ENCODE assay signal across 1 cellular context in the genomic region with DNA sequence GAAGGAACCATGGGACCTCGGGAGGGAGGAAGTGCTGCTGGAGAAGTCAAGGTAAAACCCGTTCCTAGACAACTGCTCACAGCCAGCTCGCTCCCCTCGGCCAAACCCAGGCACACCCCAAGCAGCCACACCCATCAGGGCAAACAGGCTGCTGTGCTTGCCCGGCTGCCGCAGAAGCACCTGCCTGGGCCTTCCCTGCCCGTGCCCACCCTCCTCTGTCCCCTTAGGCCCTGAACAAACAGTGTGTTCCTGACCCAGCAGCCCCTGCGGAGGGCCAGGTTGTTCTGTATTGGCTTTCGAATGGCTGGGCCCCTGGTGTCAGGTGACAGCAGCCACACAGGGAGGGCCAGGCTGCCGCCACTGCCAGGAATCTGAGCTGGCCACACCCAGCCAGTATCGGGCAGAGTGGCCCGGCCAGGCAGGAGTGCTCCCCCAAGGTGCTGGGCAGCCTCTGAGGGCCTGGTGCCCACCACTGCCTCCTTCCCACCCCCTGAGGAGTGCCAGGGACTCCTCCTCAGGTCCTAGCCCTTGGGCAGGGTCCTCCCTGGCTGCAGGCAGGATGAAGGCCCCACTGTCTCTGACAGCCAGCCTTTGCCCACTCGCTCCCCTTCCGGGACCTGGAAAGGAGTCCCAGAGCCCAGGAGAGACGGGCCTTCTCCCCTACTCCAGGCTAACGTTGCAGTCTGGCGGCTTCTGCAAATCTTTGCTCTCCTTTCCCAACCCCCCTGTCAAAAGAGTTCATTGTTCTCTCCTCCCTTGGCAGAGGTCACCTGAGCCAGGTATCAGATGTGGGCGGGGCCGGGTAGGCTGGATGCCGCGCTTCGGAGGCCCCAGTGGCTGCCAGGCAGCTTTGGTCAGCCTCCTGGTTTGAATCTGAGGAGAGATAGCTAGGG.
TF ChIP-seq lines count a peak whose summit lies in the region.

No MANE protein-coding gene starts in this region.

TF ChIP-seq in HepG2, 621 proteins besides CTCF, POLR2A, EP300 and RAD21 (continued from another document and continues in another):
- TF ChIP-seq, protein P1, sequence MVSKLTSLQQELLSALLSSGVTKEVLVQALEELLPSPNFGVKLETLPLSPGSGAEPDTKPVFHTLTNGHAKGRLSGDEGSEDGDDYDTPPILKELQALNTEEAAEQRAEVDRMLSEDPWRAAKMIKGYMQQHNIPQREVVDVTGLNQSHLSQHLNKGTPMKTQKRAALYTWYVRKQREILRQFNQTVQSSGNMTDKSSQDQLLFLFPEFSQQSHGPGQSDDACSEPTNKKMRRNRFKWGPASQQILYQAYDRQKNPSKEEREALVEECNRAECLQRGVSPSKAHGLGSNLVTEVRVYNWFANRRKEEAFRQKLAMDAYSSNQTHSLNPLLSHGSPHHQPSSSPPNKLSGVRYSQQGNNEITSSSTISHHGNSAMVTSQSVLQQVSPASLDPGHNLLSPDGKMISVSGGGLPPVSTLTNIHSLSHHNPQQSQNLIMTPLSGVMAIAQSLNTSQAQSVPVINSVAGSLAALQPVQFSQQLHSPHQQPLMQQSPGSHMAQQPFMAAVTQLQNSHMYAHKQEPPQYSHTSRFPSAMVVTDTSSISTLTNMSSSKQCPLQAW (CRISPR knock-in tag; IDR thresholded peaks at IDR 0.05), result peak; percentile 95
- peak; percentile 66; the same call in 1 of the 2 replicates for TF ChIP-seq SNAPC2 (CRISPR knock-in tag; IDR thresholded peaks at IDR 0.05)
- peak; percentile 95 for TF ChIP-seq SNAI1 (CRISPR knock-in tag; IDR thresholded peaks at IDR 0.05; ENCODE audit: borderline replicate concordance)
- TF ChIP-seq, protein P2, sequence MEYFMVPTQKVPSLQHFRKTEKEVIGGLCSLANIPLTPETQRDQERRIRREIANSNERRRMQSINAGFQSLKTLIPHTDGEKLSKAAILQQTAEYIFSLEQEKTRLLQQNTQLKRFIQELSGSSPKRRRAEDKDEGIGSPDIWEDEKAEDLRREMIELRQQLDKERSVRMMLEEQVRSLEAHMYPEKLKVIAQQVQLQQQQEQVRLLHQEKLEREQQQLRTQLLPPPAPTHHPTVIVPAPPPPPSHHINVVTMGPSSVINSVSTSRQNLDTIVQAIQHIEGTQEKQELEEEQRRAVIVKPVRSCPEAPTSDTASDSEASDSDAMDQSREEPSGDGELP (IDR thresholded peaks at IDR 0.05; ENCODE audit: borderline replicate concordance, low read depth), result peak; percentile 82; the same call in 1 of the 2 replicates
- no peak for TF ChIP-seq ZNF124 (CRISPR knock-in tag; IDR thresholded peaks at IDR 0.05)
- TF ChIP-seq ZNF549 (CRISPR knock-in tag; IDR thresholded peaks at IDR 0.05), result no peak
- TF ChIP-seq, protein P3, sequence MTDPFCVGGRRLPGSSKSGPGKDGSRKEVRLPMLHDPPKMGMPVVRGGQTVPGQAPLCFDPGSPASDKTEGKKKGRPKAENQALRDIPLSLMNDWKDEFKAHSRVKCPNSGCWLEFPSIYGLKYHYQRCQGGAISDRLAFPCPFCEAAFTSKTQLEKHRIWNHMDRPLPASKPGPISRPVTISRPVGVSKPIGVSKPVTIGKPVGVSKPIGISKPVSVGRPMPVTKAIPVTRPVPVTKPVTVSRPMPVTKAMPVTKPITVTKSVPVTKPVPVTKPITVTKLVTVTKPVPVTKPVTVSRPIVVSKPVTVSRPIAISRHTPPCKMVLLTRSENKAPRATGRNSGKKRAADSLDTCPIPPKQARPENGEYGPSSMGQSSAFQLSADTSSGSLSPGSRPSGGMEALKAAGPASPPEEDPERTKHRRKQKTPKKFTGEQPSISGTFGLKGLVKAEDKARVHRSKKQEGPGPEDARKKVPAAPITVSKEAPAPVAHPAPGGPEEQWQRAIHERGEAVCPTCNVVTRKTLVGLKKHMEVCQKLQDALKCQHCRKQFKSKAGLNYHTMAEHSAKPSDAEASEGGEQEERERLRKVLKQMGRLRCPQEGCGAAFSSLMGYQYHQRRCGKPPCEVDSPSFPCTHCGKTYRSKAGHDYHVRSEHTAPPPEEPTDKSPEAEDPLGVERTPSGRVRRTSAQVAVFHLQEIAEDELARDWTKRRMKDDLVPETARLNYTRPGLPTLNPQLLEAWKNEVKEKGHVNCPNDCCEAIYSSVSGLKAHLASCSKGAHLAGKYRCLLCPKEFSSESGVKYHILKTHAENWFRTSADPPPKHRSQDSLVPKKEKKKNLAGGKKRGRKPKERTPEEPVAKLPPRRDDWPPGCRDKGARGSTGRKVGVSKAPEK (CRISPR knock-in tag; IDR thresholded peaks at IDR 0.05; ENCODE audit: borderline replicate concordance), result no peak
- TF ChIP-seq FOSL2 (CRISPR knock-in tag; IDR thresholded peaks at IDR 0.05), result peak; percentile 46
- TF ChIP-seq ZNF17 (CRISPR knock-in tag; IDR thresholded peaks at IDR 0.05), result 0 out of 2 replicates have a peak, but pooled peaks have one; percentile 57
- no peak for TF ChIP-seq ZNF761 (CRISPR knock-in tag; conservative IDR thresholded peaks at IDR 0.05)
- TF ChIP-seq, protein P4, sequence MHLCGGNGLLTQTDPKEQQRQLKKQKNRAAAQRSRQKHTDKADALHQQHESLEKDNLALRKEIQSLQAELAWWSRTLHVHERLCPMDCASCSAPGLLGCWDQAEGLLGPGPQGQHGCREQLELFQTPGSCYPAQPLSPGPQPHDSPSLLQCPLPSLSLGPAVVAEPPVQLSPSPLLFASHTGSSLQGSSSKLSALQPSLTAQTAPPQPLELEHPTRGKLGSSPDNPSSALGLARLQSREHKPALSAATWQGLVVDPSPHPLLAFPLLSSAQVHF (CRISPR knock-in tag; IDR thresholded peaks at IDR 0.05), result no peak
- TF ChIP-seq, protein P5, sequence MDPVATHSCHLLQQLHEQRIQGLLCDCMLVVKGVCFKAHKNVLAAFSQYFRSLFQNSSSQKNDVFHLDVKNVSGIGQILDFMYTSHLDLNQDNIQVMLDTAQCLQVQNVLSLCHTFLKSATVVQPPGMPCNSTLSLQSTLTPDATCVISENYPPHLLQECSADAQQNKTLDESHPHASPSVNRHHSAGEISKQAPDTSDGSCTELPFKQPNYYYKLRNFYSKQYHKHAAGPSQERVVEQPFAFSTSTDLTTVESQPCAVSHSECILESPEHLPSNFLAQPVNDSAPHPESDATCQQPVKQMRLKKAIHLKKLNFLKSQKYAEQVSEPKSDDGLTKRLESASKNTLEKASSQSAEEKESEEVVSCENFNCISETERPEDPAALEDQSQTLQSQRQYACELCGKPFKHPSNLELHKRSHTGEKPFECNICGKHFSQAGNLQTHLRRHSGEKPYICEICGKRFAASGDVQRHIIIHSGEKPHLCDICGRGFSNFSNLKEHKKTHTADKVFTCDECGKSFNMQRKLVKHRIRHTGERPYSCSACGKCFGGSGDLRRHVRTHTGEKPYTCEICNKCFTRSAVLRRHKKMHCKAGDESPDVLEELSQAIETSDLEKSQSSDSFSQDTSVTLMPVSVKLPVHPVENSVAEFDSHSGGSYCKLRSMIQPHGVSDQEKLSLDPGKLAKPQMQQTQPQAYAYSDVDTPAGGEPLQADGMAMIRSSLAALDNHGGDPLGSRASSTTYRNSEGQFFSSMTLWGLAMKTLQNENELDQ (CRISPR knock-in tag; IDR thresholded peaks at IDR 0.05; ENCODE audit: borderline replicate concordance), result no peak
- TF ChIP-seq ZNF121 (CRISPR knock-in tag; IDR thresholded peaks at IDR 0.05), result peak; percentile 86
- peak; percentile 89 for TF ChIP-seq ARNT2 (CRISPR knock-in tag; IDR thresholded peaks at IDR 0.05; ENCODE audit: low read depth)
- TF ChIP-seq ZNF451 (CRISPR knock-in tag; IDR thresholded peaks at IDR 0.05), result 0 out of 2 replicates have a peak, but pooled peaks have one; percentile 84
- peak; percentile 80; the same call in 1 of the 2 replicates for TF ChIP-seq BORCS8-MEF2B (CRISPR knock-in tag; IDR thresholded peaks at IDR 0.05)
- peak; percentile 80 for TF ChIP-seq SPEN (CRISPR knock-in tag; IDR thresholded peaks at IDR 0.05; ENCODE audit: low read depth)
- TF ChIP-seq MAFG (CRISPR knock-in tag; IDR thresholded peaks at IDR 0.05), result no peak
- TF ChIP-seq, protein P6, sequence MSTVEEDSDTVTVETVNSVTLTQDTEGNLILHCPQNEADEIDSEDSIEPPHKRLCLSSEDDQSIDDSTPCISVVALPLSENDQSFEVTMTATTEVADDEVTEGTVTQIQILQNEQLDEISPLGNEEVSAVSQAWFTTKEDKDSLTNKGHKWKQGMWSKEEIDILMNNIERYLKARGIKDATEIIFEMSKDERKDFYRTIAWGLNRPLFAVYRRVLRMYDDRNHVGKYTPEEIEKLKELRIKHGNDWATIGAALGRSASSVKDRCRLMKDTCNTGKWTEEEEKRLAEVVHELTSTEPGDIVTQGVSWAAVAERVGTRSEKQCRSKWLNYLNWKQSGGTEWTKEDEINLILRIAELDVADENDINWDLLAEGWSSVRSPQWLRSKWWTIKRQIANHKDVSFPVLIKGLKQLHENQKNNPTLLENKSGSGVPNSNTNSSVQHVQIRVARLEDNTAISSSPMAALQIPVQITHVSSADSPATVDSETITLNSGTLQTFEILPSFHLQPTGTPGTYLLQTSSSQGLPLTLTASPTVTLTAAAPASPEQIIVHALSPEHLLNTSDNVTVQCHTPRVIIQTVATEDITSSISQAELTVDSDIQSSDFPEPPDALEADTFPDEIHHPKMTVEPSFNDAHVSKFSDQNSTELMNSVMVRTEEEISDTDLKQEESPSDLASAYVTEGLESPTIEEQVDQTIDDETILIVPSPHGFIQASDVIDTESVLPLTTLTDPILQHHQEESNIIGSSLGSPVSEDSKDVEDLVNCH (CRISPR knock-in tag; IDR thresholded peaks at IDR 0.05), result no peak
- TF ChIP-seq THAP11 (CRISPR knock-in tag; IDR thresholded peaks at IDR 0.05), result peak; percentile 75
- TF ChIP-seq FOSL1 (CRISPR knock-in tag; IDR thresholded peaks at IDR 0.05; ENCODE audit: borderline replicate concordance), result no peak
- peak; percentile 63 for TF ChIP-seq RARA (CRISPR knock-in tag; IDR thresholded peaks at IDR 0.05)
- TF ChIP-seq, protein P7, sequence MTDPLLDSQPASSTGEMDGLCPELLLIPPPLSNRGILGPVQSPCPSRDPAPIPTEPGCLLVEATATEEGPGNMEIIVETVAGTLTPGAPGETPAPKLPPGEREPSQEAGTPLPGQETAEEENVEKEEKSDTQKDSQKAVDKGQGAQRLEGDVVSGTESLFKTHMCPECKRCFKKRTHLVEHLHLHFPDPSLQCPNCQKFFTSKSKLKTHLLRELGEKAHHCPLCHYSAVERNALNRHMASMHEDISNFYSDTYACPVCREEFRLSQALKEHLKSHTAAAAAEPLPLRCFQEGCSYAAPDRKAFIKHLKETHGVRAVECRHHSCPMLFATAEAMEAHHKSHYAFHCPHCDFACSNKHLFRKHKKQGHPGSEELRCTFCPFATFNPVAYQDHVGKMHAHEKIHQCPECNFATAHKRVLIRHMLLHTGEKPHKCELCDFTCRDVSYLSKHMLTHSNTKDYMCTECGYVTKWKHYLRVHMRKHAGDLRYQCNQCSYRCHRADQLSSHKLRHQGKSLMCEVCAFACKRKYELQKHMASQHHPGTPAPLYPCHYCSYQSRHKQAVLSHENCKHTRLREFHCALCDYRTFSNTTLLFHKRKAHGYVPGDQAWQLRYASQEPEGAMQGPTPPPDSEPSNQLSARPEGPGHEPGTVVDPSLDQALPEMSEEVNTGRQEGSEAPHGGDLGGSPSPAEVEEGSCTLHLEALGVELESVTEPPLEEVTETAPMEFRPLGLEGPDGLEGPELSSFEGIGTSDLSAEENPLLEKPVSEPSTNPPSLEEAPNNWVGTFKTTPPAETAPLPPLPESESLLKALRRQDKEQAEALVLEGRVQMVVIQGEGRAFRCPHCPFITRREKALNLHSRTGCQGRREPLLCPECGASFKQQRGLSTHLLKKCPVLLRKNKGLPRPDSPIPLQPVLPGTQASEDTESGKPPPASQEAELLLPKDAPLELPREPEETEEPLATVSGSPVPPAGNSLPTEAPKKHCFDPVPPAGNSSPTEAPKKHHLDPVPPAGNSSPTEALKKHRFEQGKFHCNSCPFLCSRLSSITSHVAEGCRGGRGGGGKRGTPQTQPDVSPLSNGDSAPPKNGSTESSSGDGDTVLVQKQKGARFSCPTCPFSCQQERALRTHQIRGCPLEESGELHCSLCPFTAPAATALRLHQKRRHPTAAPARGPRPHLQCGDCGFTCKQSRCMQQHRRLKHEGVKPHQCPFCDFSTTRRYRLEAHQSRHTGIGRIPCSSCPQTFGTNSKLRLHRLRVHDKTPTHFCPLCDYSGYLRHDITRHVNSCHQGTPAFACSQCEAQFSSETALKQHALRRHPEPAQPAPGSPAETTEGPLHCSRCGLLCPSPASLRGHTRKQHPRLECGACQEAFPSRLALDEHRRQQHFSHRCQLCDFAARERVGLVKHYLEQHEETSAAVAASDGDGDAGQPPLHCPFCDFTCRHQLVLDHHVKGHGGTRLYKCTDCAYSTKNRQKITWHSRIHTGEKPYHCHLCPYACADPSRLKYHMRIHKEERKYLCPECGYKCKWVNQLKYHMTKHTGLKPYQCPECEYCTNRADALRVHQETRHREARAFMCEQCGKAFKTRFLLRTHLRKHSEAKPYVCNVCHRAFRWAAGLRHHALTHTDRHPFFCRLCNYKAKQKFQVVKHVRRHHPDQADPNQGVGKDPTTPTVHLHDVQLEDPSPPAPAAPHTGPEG (CRISPR knock-in tag; IDR thresholded peaks at IDR 0.05), result no peak
- TF ChIP-seq IKZF1 (IDR thresholded peaks at IDR 0.05), result no peak
- no peak for TF ChIP-seq ZNF326 (CRISPR knock-in tag; IDR thresholded peaks at IDR 0.05; ENCODE audit: borderline replicate concordance)
- no peak for TF ChIP-seq TBX3 (IDR thresholded peaks at IDR 0.05; ENCODE audit: borderline replicate concordance)
- TF ChIP-seq, protein P8, sequence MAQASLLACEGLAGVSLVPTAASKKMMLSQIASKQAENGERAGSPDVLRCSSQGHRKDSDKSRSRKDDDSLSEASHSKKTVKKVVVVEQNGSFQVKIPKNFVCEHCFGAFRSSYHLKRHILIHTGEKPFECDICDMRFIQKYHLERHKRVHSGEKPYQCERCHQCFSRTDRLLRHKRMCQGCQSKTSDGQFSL (CRISPR knock-in tag; IDR thresholded peaks at IDR 0.05), result no peak
- TF ChIP-seq ZFP90 (CRISPR knock-in tag; IDR thresholded peaks at IDR 0.05; ENCODE audit: borderline replicate concordance), result peak; percentile 86; the same call in 1 of the 2 replicates
- no peak for TF ChIP-seq CEBPG (CRISPR knock-in tag; IDR thresholded peaks at IDR 0.05)
- no peak for TF ChIP-seq NCOA1 (CRISPR knock-in tag; IDR thresholded peaks at IDR 0.05)
- TF ChIP-seq ZNF768 (CRISPR knock-in tag; IDR thresholded peaks at IDR 0.05), result peak; percentile 59; the same call in 1 of the 2 replicates
- no peak for TF ChIP-seq HDAC6 (IDR thresholded peaks at IDR 0.05; ENCODE audit: low read depth, low read length)
- TF ChIP-seq NFRKB (IDR thresholded peaks at IDR 0.05), result no peak
- TF ChIP-seq NONO (IDR thresholded peaks at IDR 0.05), result no peak
- no peak; the same call in 1 of the 2 replicates for TF ChIP-seq NONO (CRISPR knock-in tag; conservative IDR thresholded peaks at IDR 0.05)
- TF ChIP-seq, protein P9, sequence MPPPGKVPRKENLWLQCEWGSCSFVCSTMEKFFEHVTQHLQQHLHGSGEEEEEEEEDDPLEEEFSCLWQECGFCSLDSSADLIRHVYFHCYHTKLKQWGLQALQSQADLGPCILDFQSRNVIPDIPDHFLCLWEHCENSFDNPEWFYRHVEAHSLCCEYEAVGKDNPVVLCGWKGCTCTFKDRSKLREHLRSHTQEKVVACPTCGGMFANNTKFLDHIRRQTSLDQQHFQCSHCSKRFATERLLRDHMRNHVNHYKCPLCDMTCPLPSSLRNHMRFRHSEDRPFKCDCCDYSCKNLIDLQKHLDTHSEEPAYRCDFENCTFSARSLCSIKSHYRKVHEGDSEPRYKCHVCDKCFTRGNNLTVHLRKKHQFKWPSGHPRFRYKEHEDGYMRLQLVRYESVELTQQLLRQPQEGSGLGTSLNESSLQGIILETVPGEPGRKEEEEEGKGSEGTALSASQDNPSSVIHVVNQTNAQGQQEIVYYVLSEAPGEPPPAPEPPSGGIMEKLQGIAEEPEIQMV (CRISPR knock-in tag; IDR thresholded peaks at IDR 0.05; ENCODE audit: low read depth), result peak; percentile 78; the same call in 1 of the 2 replicates
- TF ChIP-seq ZFP41 (CRISPR knock-in tag; IDR thresholded peaks at IDR 0.05; ENCODE audit: borderline replicate concordance), result no peak
- no peak for TF ChIP-seq KDM4B (CRISPR knock-in tag; IDR thresholded peaks at IDR 0.05)
- TF ChIP-seq TSC22D2 (CRISPR knock-in tag; IDR thresholded peaks at IDR 0.05; ENCODE audit: borderline replicate concordance), result no peak
- peak; percentile 61 for TF ChIP-seq MED8 (CRISPR knock-in tag; IDR thresholded peaks at IDR 0.05; ENCODE audit: insufficient replicate concordance)
- TF ChIP-seq NFE2L1 (CRISPR knock-in tag; IDR thresholded peaks at IDR 0.05; ENCODE audit: borderline replicate concordance), result no peak
